ENCODE assay signal across 1 cellular context in the genomic region with DNA sequence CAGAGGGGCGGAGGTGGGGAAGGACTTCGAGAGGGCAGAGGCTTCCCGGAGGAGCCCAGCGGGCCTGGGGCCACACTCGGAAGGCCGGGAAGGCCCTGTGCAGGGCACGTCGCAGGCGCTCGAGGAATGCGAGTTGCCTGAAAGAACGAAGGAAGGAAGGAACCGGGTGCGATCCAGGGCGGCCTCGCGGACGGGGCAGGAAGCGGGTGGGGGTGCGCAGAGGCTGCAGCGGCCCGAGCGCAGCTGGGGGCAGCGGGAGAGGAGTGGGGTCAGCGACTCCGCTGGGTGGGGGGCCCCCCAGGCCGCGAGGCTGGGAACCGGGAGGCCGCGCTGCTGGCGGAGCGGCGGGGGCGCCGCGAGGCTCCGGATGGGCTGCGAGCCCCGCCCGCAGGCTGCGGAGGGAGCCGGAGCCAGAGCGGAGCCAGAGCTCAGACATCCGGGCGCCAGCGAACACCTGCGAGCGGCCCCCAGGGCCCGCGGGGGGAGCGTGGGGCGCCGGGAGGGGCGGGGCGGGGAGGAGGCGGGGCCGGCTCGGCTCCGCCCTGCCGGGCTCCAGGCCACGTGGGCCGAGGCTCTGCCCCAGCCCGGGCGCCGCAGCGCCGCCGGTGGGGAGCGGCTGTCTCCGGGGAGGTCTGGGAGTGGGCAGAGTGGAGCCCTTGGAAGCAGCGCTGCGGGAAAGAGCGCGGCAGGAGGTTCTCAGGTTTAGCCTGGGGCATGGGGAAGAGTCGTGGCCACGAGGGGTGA.
A peak's percentile ranks its signal among the peaks of the same experiment; 100 is the strongest.
TF ChIP-seq lines count a peak whose summit lies in the region.

No MANE protein-coding gene starts in this region.

TF ChIP-seq in HepG2, 621 proteins besides CTCF, POLR2A, EP300 and RAD21 (continued from another document):
- TF ChIP-seq, protein P1, sequence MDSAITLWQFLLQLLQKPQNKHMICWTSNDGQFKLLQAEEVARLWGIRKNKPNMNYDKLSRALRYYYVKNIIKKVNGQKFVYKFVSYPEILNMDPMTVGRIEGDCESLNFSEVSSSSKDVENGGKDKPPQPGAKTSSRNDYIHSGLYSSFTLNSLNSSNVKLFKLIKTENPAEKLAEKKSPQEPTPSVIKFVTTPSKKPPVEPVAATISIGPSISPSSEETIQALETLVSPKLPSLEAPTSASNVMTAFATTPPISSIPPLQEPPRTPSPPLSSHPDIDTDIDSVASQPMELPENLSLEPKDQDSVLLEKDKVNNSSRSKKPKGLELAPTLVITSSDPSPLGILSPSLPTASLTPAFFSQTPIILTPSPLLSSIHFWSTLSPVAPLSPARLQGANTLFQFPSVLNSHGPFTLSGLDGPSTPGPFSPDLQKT (CRISPR knock-in tag; IDR thresholded peaks at IDR 0.05; ENCODE audit: borderline replicate concordance), result no peak
- TF ChIP-seq ZNF124 (CRISPR knock-in tag; IDR thresholded peaks at IDR 0.05) (no peak), ZNF235 (CRISPR knock-in tag; IDR thresholded peaks at IDR 0.05; ENCODE audit: borderline replicate concordance) (no peak), HNF4G (IDR thresholded peaks at IDR 0.05; ENCODE audit: borderline replicate concordance, low read depth, low read length) (no peak), HNF4G (CRISPR knock-in tag; IDR thresholded peaks at IDR 0.05; ENCODE audit: borderline replicate concordance, low read depth) (no peak), SP4 (CRISPR knock-in tag; IDR thresholded peaks at IDR 0.05) (peak; percentile 65; the same call in 1 of the 2 replicates), MED1 (CRISPR knock-in tag; IDR thresholded peaks at IDR 0.05) (peak; percentile 69; the same call in 1 of the 2 replicates), SNAI1 (CRISPR knock-in tag; IDR thresholded peaks at IDR 0.05; ENCODE audit: borderline replicate concordance) (no peak), HIVEP1 (CRISPR knock-in tag; IDR thresholded peaks at IDR 0.05) (no peak), AGO1 (IDR thresholded peaks at IDR 0.05; ENCODE audit: low read depth, low read length, poor library complexity, severe bottlenecking) (peak; percentile 37), ZNF841 (CRISPR knock-in tag; IDR thresholded peaks at IDR 0.05; ENCODE audit: borderline replicate concordance) (0 out of 2 replicates have a peak, but pooled peaks have one; percentile 46), ATM (IDR thresholded peaks at IDR 0.05; ENCODE audit: borderline replicate concordance) (no peak), ZNF878 (CRISPR knock-in tag; IDR thresholded peaks at IDR 0.05) (no peak), ZNF260 (CRISPR knock-in tag; IDR thresholded peaks at IDR 0.05; ENCODE audit: borderline replicate concordance, low read depth) (no peak), ZNF562 (CRISPR knock-in tag; IDR thresholded peaks at IDR 0.05; ENCODE audit: borderline replicate concordance) (no peak), ZMAT3 (CRISPR knock-in tag; conservative IDR thresholded peaks at IDR 0.05) (peak; percentile 39; the same call in 1 of the 2 replicates), U2AF1 (optimal IDR thresholded peaks at IDR 0.05; ENCODE audit: low read depth, low read length) (no peak), ZNF792 (CRISPR knock-in tag; IDR thresholded peaks at IDR 0.05) (peak; percentile 22; the same call in 1 of the 2 replicates)
- TF ChIP-seq, protein P2, sequence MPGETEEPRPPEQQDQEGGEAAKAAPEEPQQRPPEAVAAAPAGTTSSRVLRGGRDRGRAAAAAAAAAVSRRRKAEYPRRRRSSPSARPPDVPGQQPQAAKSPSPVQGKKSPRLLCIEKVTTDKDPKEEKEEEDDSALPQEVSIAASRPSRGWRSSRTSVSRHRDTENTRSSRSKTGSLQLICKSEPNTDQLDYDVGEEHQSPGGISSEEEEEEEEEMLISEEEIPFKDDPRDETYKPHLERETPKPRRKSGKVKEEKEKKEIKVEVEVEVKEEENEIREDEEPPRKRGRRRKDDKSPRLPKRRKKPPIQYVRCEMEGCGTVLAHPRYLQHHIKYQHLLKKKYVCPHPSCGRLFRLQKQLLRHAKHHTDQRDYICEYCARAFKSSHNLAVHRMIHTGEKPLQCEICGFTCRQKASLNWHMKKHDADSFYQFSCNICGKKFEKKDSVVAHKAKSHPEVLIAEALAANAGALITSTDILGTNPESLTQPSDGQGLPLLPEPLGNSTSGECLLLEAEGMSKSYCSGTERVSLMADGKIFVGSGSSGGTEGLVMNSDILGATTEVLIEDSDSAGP (CRISPR knock-in tag; IDR thresholded peaks at IDR 0.05; ENCODE audit: borderline replicate concordance), result no peak
- TF ChIP-seq, protein P3, sequence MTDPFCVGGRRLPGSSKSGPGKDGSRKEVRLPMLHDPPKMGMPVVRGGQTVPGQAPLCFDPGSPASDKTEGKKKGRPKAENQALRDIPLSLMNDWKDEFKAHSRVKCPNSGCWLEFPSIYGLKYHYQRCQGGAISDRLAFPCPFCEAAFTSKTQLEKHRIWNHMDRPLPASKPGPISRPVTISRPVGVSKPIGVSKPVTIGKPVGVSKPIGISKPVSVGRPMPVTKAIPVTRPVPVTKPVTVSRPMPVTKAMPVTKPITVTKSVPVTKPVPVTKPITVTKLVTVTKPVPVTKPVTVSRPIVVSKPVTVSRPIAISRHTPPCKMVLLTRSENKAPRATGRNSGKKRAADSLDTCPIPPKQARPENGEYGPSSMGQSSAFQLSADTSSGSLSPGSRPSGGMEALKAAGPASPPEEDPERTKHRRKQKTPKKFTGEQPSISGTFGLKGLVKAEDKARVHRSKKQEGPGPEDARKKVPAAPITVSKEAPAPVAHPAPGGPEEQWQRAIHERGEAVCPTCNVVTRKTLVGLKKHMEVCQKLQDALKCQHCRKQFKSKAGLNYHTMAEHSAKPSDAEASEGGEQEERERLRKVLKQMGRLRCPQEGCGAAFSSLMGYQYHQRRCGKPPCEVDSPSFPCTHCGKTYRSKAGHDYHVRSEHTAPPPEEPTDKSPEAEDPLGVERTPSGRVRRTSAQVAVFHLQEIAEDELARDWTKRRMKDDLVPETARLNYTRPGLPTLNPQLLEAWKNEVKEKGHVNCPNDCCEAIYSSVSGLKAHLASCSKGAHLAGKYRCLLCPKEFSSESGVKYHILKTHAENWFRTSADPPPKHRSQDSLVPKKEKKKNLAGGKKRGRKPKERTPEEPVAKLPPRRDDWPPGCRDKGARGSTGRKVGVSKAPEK (CRISPR knock-in tag; IDR thresholded peaks at IDR 0.05; ENCODE audit: borderline replicate concordance), result no peak
- TF ChIP-seq, protein P4, sequence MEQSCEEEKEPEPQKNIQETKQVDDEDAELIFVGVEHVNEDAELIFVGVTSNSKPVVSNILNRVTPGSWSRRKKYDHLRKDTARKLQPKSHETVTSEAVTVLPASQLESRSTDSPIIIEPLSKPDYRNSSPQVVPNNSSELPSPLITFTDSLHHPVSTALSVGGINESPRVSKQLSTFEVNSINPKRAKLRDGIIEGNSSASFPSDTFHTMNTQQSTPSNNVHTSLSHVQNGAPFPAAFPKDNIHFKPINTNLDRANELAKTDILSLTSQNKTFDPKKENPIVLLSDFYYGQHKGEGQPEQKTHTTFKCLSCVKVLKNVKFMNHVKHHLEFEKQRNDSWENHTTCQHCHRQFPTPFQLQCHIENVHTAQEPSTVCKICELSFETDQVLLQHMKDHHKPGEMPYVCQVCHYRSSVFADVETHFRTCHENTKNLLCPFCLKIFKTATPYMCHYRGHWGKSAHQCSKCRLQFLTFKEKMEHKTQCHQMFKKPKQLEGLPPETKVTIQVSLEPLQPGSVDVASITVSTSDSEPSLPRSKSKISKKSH (CRISPR knock-in tag; IDR thresholded peaks at IDR 0.05; ENCODE audit: borderline replicate concordance), result no peak
- TF ChIP-seq, protein P5, sequence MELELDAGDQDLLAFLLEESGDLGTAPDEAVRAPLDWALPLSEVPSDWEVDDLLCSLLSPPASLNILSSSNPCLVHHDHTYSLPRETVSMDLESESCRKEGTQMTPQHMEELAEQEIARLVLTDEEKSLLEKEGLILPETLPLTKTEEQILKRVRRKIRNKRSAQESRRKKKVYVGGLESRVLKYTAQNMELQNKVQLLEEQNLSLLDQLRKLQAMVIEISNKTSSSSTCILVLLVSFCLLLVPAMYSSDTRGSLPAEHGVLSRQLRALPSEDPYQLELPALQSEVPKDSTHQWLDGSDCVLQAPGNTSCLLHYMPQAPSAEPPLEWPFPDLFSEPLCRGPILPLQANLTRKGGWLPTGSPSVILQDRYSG (CRISPR knock-in tag; IDR thresholded peaks at IDR 0.05), result no peak
- TF ChIP-seq, protein P6, sequence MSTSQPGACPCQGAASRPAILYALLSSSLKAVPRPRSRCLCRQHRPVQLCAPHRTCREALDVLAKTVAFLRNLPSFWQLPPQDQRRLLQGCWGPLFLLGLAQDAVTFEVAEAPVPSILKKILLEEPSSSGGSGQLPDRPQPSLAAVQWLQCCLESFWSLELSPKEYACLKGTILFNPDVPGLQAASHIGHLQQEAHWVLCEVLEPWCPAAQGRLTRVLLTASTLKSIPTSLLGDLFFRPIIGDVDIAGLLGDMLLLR (CRISPR knock-in tag; IDR thresholded peaks at IDR 0.05), result peak; percentile 25; the same call in 1 of the 2 replicates
